Comparison of ENCODE assay signal across 11 cellular contexts in genomic region chr13:39527961-39528720, GRCh38.
A peak's percentile ranks its signal among the peaks of the same experiment; 100 is the strongest.
DNase-seq lines count a peak whose midpoint lies in the region; ATAC-seq and TF ChIP-seq lines count a peak whose summit lies in the region.
"Had no signal": no experiment of that assay in that cellular context is flagged by ENCODE, and none has a peak within 500 bp of the region (broad histone marks: within the 10 kb centered on the region; RNA-seq: fewer than 3 reads in every experiment).

No MANE protein-coding gene starts in this region.

- peak overlapping the region; percentile 47 for H3K4me2 ChIP-seq in PC-9

- intact Hi-C loops in PC-9 (cut with micrococcal nuclease; ENCODE audit: unreplicated experiment), result loop anchor here (5.0 kb wide), 1 partner anchor 39 kb away; no protein-coding TSS in a partner anchor
- intact Hi-C loops in vagina (cut with DNase I), result no loop called here

- TF ChIP-seq CTCF in PC-9 (conservative IDR thresholded peaks at IDR 0.05) (no peak), vagina (IDR thresholded peaks at IDR 0.05) (no peak)

- H3K4me3 ChIP-seq in PC-9 (no peak overlapping the region), muscle layer of duodenum (ENCODE audit: low read depth in 1 of 2, low read length in 2 of 2) (no peak overlapping the region), vagina (no peak overlapping the region)
- H3K4me3 ChIP-seq: cardiac muscle cell had no signal

- no peak for ATAC-seq in activated CD4-positive, CD25-positive, alpha-beta regulatory T cell treated with anti-CD3 and anti-CD28 coated beads, Interleukin-2, amount 50 U/mL, for 24 hours

- peaks cover 34% of the 10 kb centered on the region for H3K4me1 ChIP-seq in PC-9 (replicated peaks; ENCODE audit: insufficient read depth)
- H3K4me1 ChIP-seq in muscle layer of duodenum (ENCODE audit: control insufficient read depth in 1 of 2, insufficient read depth in 2 of 2, low read length in 2 of 2), result peaks cover 6 to 17% of the 10 kb centered on the region in 2 donors
- H3K4me1 ChIP-seq in vagina, result peaks cover 26% of the 10 kb centered on the region

- H3K36me3 ChIP-seq in PC-9 (ENCODE audit: low read depth) (no peaks in the 10 kb centered on the region), muscle layer of duodenum (ENCODE audit: control insufficient read depth in 1 of 2, insufficient read depth in 2 of 2, low read length in 2 of 2) (no peaks in the 10 kb centered on the region), vagina (no peaks in the 10 kb centered on the region)
- H3K36me3 ChIP-seq: cardiac muscle cell had no signal

- H3K9me3 ChIP-seq in PC-9 (ENCODE audit: insufficient read depth, low read depth) (0 out of 2 replicates have a peak, but pooled peaks cover 4% of the 10 kb centered on the region), muscle layer of duodenum (ENCODE audit: control insufficient read depth in 1 of 2, low read length in 2 of 2) (no peaks in the 10 kb centered on the region), vagina (no peaks in the 10 kb centered on the region)

- no peaks in the 10 kb centered on the region; the same call in 1 of the 2 replicates for H3K9me2 ChIP-seq in PC-9 (ENCODE audit: insufficient read depth)

- H4K20me1 ChIP-seq in PC-9 (ENCODE audit: insufficient read depth), result no peaks in the 10 kb centered on the region

- POLR2A ChIA-PET in PC-9 (lab: Charles Lee; ENCODE audit: unreplicated experiment), result interaction anchor here (0.5 to 0.6 kb wide), 2 partner anchors 15 to 125 kb away, joined by 3 read pairs; no protein-coding TSS in a partner anchor

- no peak for TF ChIP-seq POLR2A in vagina (IDR thresholded peaks at IDR 0.05)

- H3K27ac ChIP-seq in PC-9, result peak overlapping the region; percentile 30
- peak overlapping the region; percentile 19 for H3K27ac ChIP-seq in muscle layer of duodenum (ENCODE audit: low read length)
- no peak overlapping the region for H3K27ac ChIP-seq in vagina
- H3K27ac ChIP-seq: cardiac muscle cell had no signal

- CTCF ChIA-PET in PC-9 (lab: Charles Lee), result interaction anchor here (0.5 to 1.2 kb wide), 4 partner anchors 42 to 556 kb away, joined by 3 to 13 read pairs (median 4); no protein-coding TSS in a partner anchor

- BruUV-seq in PC-9 (replicated peaks; lab: Mats Ljungman, UMichigan), result no TSS peak

- H2AFZ ChIP-seq in PC-9, result peak overlapping the region; percentile 39; the same call in 1 of the 2 replicates

- DNase-seq in AG20443 (ENCODE audit: low spot score) (peak; percentile 91), PC-9 (peak; percentile 47 to 78), epidermal melanocyte (ENCODE audit: insufficient read length, low spot score) (peak; percentile 74), CD1c-positive myeloid dendritic cell (ENCODE audit: extremely low spot score) (no peak), vagina (ENCODE audit: extremely low spot score in 2 of 2) (no peak), NCI-H526 (lab: John Stamatoyannopoulos, UW) (no peak)
- DNase-seq: activated CD4-positive, alpha-beta T cell treated with anti-CD3 and anti-CD28 coated beads for 4 hours; NCI-H774 had no signal

- no peaks in the 10 kb centered on the region for H3K79me2 ChIP-seq in PC-9 (ENCODE audit: low read depth)

- H3F3A ChIP-seq in PC-9 (ENCODE audit: insufficient read depth, low read depth), result no peaks in the 10 kb centered on the region; the same call in 1 of the 2 replicates

- no peaks in the 10 kb centered on the region for H3K27me3 ChIP-seq in PC-9 (ENCODE audit: insufficient read depth, low read depth)
- no peaks in the 10 kb centered on the region for H3K27me3 ChIP-seq in muscle layer of duodenum (ENCODE audit: low read depth, low read length)
- no peaks in the 10 kb centered on the region for H3K27me3 ChIP-seq in vagina

Comparison
In these comparisons a context has a peak if more than half of its experiments do, and no peak if none do; other contexts are left out.
1. DNase-seq: peak in AG20443 (single experiment), PC-9 (2 of 2) and epidermal melanocyte (single experiment); none in CD1c-positive myeloid dendritic cell (single experiment), vagina (0 of 2) and NCI-H526 (0 of 2).